Comparison of ENCODE assay signal across 1 cellular context in genomic region chr4:109816894-109817293, GRCh38.
TF ChIP-seq lines count a peak whose summit lies in the region.

No MANE protein-coding gene starts in this region.

TF ChIP-seq in HepG2, 621 proteins besides CTCF, POLR2A, EP300 and RAD21:
- no peak for TF ChIP-seq MIER3 (CRISPR knock-in tag; IDR thresholded peaks at IDR 0.05; ENCODE audit: borderline replicate concordance)
- TF ChIP-seq SOX13 (IDR thresholded peaks at IDR 0.05), result no peak
- TF ChIP-seq SOX13 (CRISPR knock-in tag; conservative IDR thresholded peaks at IDR 0.05 in 1 of 2, IDR thresholded peaks at IDR 0.05 in 1 of 2), result peak in 1 of 2 experiments; percentile 15; a peak in 1 of 4 replicates
TF ChIP-seq in HepG2: peak in this region for 1.
